In the genomic region with DNA sequence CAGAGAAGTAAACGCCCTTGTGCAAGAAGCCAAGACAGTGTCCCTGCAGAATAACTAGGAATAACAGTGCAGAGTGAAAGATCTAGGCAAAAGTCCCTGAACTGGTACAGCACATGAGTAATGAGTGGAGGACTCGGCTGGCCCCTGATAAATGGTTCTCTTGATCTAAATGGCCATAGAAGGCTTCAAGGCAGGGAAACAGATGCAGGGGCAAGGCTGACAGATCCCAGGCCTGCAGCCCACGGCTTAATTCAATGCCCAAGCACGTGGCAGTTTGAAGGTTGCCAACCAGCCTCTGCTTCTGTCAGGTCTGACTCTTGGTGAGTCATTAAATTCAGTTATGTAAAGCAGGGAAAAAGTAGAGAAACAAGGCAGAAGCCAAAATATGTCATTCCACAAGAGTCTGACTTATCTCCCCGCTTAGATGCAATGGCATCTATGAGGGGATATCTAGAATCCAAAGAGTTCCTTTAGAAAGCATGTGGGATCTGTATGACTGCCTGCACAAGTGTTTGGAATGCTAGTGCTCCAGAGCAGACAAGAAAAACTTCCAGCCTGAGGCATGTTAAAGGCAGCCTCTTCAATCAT, we compare ENCODE assay signal across 12 cellular contexts.
A peak's percentile ranks its signal among the peaks of the same experiment; 100 is the strongest.
DNase-seq lines count a peak whose midpoint lies in the region; ATAC-seq, FAIRE-seq and TF ChIP-seq lines count a peak whose summit lies in the region.
"Had no signal": no experiment of that assay in that cellular context is flagged by ENCODE, and none has a peak within 500 bp of the region (broad histone marks: within the 10 kb centered on the region; RNA-seq: fewer than 3 reads in every experiment).

No MANE protein-coding gene starts in this region.

- H4K8ac ChIP-seq in mesendoderm (ENCODE audit: low read depth, low read length): peak overlapping the region; percentile 14

- no peak overlapping the region for H2BK15ac ChIP-seq in mesendoderm (replicated peaks; ENCODE audit: low read depth)

- no peak for TF ChIP-seq EP300 in tibial nerve (IDR thresholded peaks at IDR 0.05)

- no CpG with 5 or more reads among the region's 5 CpGs for WGBS in mesendoderm (ENCODE audit: extremely low coverage, insufficient coverage, low lambda C conversion rate)
- 50 to 56% methylated on average over 5 of the region's 5 CpGs for WGBS in tibial nerve, 2 donors

- H3K4me3 ChIP-seq in breast epithelium (no peak overlapping the region), fibroblast of lung (replicated peaks in 1 of 4; ENCODE audit: control extremely low read depth in 1 of 4, insufficient read depth in 1 of 4, low read depth in 3 of 4, low read length in 4 of 4) (no peak overlapping the region), mesendoderm (ENCODE audit: low read length) (no peak overlapping the region), tibial nerve (no peak overlapping the region), H7 (ENCODE audit: insufficient read depth, low read depth, low read length) (no peak overlapping the region)

- H2AK5ac ChIP-seq in mesendoderm (ENCODE audit: low read length): no peak overlapping the region

- no peak overlapping the region for H2BK120ac ChIP-seq in mesendoderm (ENCODE audit: low read depth, low read length)

- H3K4me2 ChIP-seq in fibroblast of lung (ENCODE audit: extremely low read depth, insufficient read depth, low read length) (no peak overlapping the region), mesendoderm (ENCODE audit: low read length) (no peak overlapping the region)

- H3K4ac ChIP-seq in mesendoderm (ENCODE audit: low read depth, low read length): no peak overlapping the region

- H3K79me1 ChIP-seq in mesendoderm (ENCODE audit: low read length): no peaks in the 10 kb centered on the region

- no peak overlapping the region for H3K56ac ChIP-seq in mesendoderm (ENCODE audit: low read length)

- H3K79me2 ChIP-seq in fibroblast of lung (ENCODE audit: control insufficient read depth, insufficient read depth, low read length) (no peaks in the 10 kb centered on the region), mesendoderm (ENCODE audit: control insufficient read depth, insufficient read depth, low read length) (no peaks in the 10 kb centered on the region)

- CTCF ChIA-PET in MCF 10A (lab: Yijun Ruan, JAX): no interaction called here

- no peak overlapping the region for H3K27ac Mint-ChIP-seq in MCF 10A (ENCODE audit: low read depth, unreplicated experiment)
- H3K27ac Mint-ChIP-seq: T-helper 17 cell had no signal

- FAIRE-seq in GM19239 (lab: Jason Lieb, UNC): no peak
- FAIRE-seq: colon had no signal

- no peak overlapping the region for H3K9ac ChIP-seq in fibroblast of lung (ENCODE audit: insufficient read depth, low read length)
- H3K9ac ChIP-seq in mesendoderm (ENCODE audit: low read length): no peak overlapping the region

- H3K9me3 Mint-ChIP-seq in MCF 10A (ENCODE audit: unreplicated experiment): peaks cover 7% of the 10 kb centered on the region

- H3K36me3 Mint-ChIP-seq in MCF 10A (ENCODE audit: insufficient read depth, unreplicated experiment): no peaks in the 10 kb centered on the region

- no peak overlapping the region for H4K5ac ChIP-seq in mesendoderm (ENCODE audit: low read length)

- no peak overlapping the region for H2AFZ ChIP-seq in fibroblast of lung (ENCODE audit: low read length)

- peaks cover 0 to 3% of the 10 kb centered on the region in 2 donors for H3K9me3 ChIP-seq in breast epithelium
- H3K9me3 ChIP-seq in fibroblast of lung (ENCODE audit: control insufficient read depth, insufficient read depth, low read depth, low read length): no peaks in the 10 kb centered on the region
- H3K9me3 ChIP-seq in tibial nerve: peaks cover 0 to 3% (median 0%) of the 10 kb centered on the region in 4 donors

- no TSS peak for BruUV-seq in MCF 10A (replicated peaks; lab: Mats Ljungman, UMichigan)

- H3K27me3 Mint-ChIP-seq in MCF 10A (ENCODE audit: insufficient read depth, unreplicated experiment): no peaks in the 10 kb centered on the region

- intact Hi-C loops in MCF 10A (cut with micrococcal nuclease): no loop called here
- intact Hi-C loops in breast epithelium (cut with DNase I; ENCODE audit: low total_unique reads): loop anchor here (10.0 kb wide), 1 partner anchor 1876 kb away; no protein-coding TSS in a partner anchor

- POLR2A ChIA-PET in MCF 10A (lab: Yijun Ruan, JAX): no interaction called here

- H3K18ac ChIP-seq in mesendoderm (ENCODE audit: low read length): no peak overlapping the region

- H3K4me1 ChIP-seq in breast epithelium: no peaks in the 10 kb centered on the region
- H3K4me1 ChIP-seq in fibroblast of lung (ENCODE audit: control insufficient read depth, extremely low read depth, insufficient read depth, low read length): no peaks in the 10 kb centered on the region
- no peaks in the 10 kb centered on the region for H3K4me1 ChIP-seq in mesendoderm (ENCODE audit: control insufficient read depth, low read depth, low read length)
- H3K4me1 ChIP-seq in tibial nerve: no peaks in the 10 kb centered on the region

- peak; percentile 36 for DNase-seq in MCF 10A (ENCODE audit: unreplicated experiment)
- no peak for DNase-seq in breast epithelium (ENCODE audit: low spot score in 2 of 2)
- DNase-seq in fibroblast of lung (ENCODE audit: low read depth in 2 of 2): peak; percentile 44 to 95
- no peak for DNase-seq in mesendoderm
- no peak for DNase-seq in tibial nerve (ENCODE audit: low spot score in 2 of 2)
- DNase-seq in GM19239 (ENCODE audit: insufficient read length, low spot score): no peak
- DNase-seq in H7: no peak
- DNase-seq: Karpas-422, NCI-H526 treated with DMSO at 0.1 percent for 48 hours, T-helper 17 cell had no signal

- no peaks in the 10 kb centered on the region for H3K27me3 ChIP-seq in breast epithelium
- H3K27me3 ChIP-seq in fibroblast of lung (ENCODE audit: control insufficient read depth, insufficient read depth, low read length): no peaks in the 10 kb centered on the region
- H3K27me3 ChIP-seq in mesendoderm (ENCODE audit: insufficient read depth, low read length, poor library complexity): no peaks in the 10 kb centered on the region
- H3K27me3 ChIP-seq in tibial nerve: no peaks in the 10 kb centered on the region
- no peaks in the 10 kb centered on the region for H3K27me3 ChIP-seq in H7 (ENCODE audit: control insufficient read depth, insufficient read depth, low read length)

- H2BK5ac ChIP-seq in mesendoderm (ENCODE audit: low read length): no peak overlapping the region

- TF ChIP-seq CTCF in MCF 10A (IDR thresholded peaks at IDR 0.05; ENCODE audit: unreplicated experiment) (no peak), breast epithelium (IDR thresholded peaks at IDR 0.05) (no peak), fibroblast of lung (conservative IDR thresholded peaks at IDR 0.05 in 1 of 2, IDR thresholded peaks at IDR 0.05 in 1 of 2; ENCODE audit: low read depth in 1 of 2, low read length in 2 of 2) (no peak), tibial nerve (IDR thresholded peaks at IDR 0.05) (no peak)

- no peaks in the 10 kb centered on the region for H4K20me1 ChIP-seq in fibroblast of lung (ENCODE audit: control insufficient read depth, extremely low read depth, insufficient read depth, low read length)

- no peak overlapping the region for H3K27ac ChIP-seq in breast epithelium
- peak overlapping the region; percentile 16 for H3K27ac ChIP-seq in fibroblast of lung (ENCODE audit: insufficient read depth, low read length)
- no peak overlapping the region for H3K27ac ChIP-seq in mesendoderm (ENCODE audit: low read depth, low read length)
- no peak overlapping the region for H3K27ac ChIP-seq in tibial nerve

- no peak overlapping the region for H3K4me3 Mint-ChIP-seq in MCF 10A (ENCODE audit: unreplicated experiment)
- H3K4me3 Mint-ChIP-seq: T-helper 17 cell had no signal

- TF ChIP-seq POLR2A in breast epithelium (IDR thresholded peaks at IDR 0.05): no peak
- TF ChIP-seq POLR2A in tibial nerve (IDR thresholded peaks at IDR 0.05): no peak

- no peak for ATAC-seq in esophagus mucosa
- ATAC-seq: T-helper 17 cell had no signal

- H3K23ac ChIP-seq in mesendoderm (ENCODE audit: low read length): no peak overlapping the region

- no peaks in the 10 kb centered on the region for H3K4me1 Mint-ChIP-seq in MCF 10A (ENCODE audit: insufficient read depth, unreplicated experiment)
- H3K4me1 Mint-ChIP-seq: T-helper 17 cell had no signal

- H3K36me3 ChIP-seq in breast epithelium: no peaks in the 10 kb centered on the region
- no peaks in the 10 kb centered on the region for H3K36me3 ChIP-seq in fibroblast of lung (ENCODE audit: control insufficient read depth, insufficient read depth, low read length)
- H3K36me3 ChIP-seq in mesendoderm (ENCODE audit: control insufficient read depth, insufficient read depth, low read length): no peaks in the 10 kb centered on the region
- peaks cover 0 to 34% (median 0%) of the 10 kb centered on the region in 3 donors for H3K36me3 ChIP-seq in tibial nerve
- no peaks in the 10 kb centered on the region for H3K36me3 ChIP-seq in H7 (replicated peaks; ENCODE audit: control insufficient read depth, insufficient read depth, low read length)

Comparison
In these comparisons a context has a peak if more than half of its experiments do, and no peak if none do; other contexts are left out.
1. DNase-seq: peak in MCF 10A (single experiment) and fibroblast of lung (2 of 2); none in breast epithelium (0 of 2), mesendoderm (single experiment), tibial nerve (0 of 2), GM19239 (single experiment) and H7 (single experiment).